In the genomic region with DNA sequence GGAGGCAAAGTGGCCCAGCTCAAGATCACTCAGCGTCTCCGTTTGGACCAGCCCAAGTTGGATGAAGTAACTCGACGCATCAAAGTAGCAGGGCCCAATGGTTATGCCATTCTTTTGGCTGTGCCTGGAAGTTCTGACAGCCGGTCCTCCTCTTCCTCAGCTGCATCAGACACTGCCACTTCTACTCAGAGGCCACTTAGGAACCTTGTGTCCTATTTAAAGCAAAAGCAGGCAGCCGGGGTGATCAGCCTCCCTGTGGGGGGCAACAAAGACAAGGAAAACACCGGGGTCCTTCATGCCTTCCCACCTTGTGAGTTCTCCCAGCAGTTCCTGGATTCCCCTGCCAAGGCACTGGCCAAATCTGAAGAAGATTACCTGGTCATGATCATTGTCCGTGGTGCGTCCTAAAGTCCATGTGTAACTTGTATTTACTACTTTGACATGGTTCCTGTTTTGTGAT, we compare ENCODE assay signal across 12 cellular contexts. TPM values are rescaled to one million over a fixed set of nuclear protein-coding genes. Genes with fewer than 3 reads are reported as not detected.
DNase-seq lines count a peak whose midpoint lies in the region; ATAC-seq and TF ChIP-seq lines count a peak whose summit lies in the region.
"Had no signal": no experiment of that assay in that cellular context is flagged by ENCODE, and none has a peak within 500 bp of the region (broad histone marks: within the 10 kb centered on the region; RNA-seq: fewer than 3 reads in every experiment).

No MANE protein-coding gene starts in this region.

- peak overlapping the region; percentile 57 to 99 (median 98); a peak in 20 of 22 replicates for H3K9ac ChIP-seq in BLaER1 treated with 17β-estradiol and CSF1 and Interleukin-3, amounts not matched to agents 10 nM and 100 nM
- H3K9ac ChIP-seq: parathyroid adenoma had no signal

- WGBS in tibial nerve, 2 donors = 67% methylated on average over 9 of the region's 9 CpGs

- H3K27me3 Mint-ChIP-seq in mesothelial cell of epicardium (ENCODE audit: low read depth) = no peaks in the 10 kb centered on the region

- peaks cover 53 to 74% (median 69%) of the 10 kb centered on the region in 10 experiments for H3K4me1 ChIP-seq in BLaER1 treated with 17β-estradiol and CSF1 and Interleukin-3, amounts not matched to agents 10 nM and 100 nM
- H3K4me1 ChIP-seq in tibial nerve = peaks cover 0 to 75% (median 50%) of the 10 kb centered on the region in 4 donors

- H3K4me3 Mint-ChIP-seq in mesothelial cell of epicardium = peak overlapping the region; percentile 45

- ATAC-seq in GM19023 (IDR thresholded peaks at IDR 0.05; ENCODE audit: unreplicated experiment) = no peak

- H3K36me3 Mint-ChIP-seq in mesothelial cell of epicardium = peaks cover 16% of the 10 kb centered on the region

- H3K9me3 ChIP-seq in BLaER1 treated with 17β-estradiol and CSF1 and Interleukin-3, amounts not matched to agents 10 nM and 100 nM (replicated peaks in 1 of 11) = no peaks in the 10 kb centered on the region
- H3K9me3 ChIP-seq in tibial nerve = no peaks in the 10 kb centered on the region

- peak overlapping the region; percentile 78 to 97 (median 95) for H3K4me2 ChIP-seq in BLaER1 treated with 17β-estradiol and CSF1 and Interleukin-3, amounts not matched to agents 10 nM and 100 nM

- H3K27me3 ChIP-seq in BLaER1 treated with 17β-estradiol and CSF1 and Interleukin-3, amounts not matched to agents 10 nM and 100 nM = no peaks in the 10 kb centered on the region
- H3K27me3 ChIP-seq in brain microvascular endothelial cell (replicated peaks) (no peaks in the 10 kb centered on the region), tibial nerve (no peaks in the 10 kb centered on the region)

- no peak for DNase-seq in HFF-Myc (ENCODE audit: extremely low read depth, low read depth)
- DNase-seq in brain microvascular endothelial cell = no peak
- DNase-seq in mesothelial cell of epicardium (ENCODE audit: low spot score in 2 of 2, unreplicated experiment in 2 of 2) = no peak
- DNase-seq in tibial nerve (ENCODE audit: low spot score in 2 of 2) = no peak
- no peak for DNase-seq in HUDEP-2 (lab: John Stamatoyannopoulos, UW; ENCODE audit: unreplicated experiment in 76 of 76)
- DNase-seq in middle frontal gyrus (ENCODE audit: extremely low spot score, low spot score) = no peak
- DNase-seq: activated naive CD4-positive, alpha-beta T cell treated with anti-CD3 and anti-CD28 coated beads, Interleukin-2, amount 50 U/mL, for 16 hours; GF-D8; NCI-H187 had no signal

- in situ Hi-C loops in brain microvascular endothelial cell (cut with HindIII; ENCODE audit: low pct_ligation_motif_present, low sequenced_read_pairs) = no loop called here

- no peak overlapping the region for H3K27ac Mint-ChIP-seq in mesothelial cell of epicardium

- TF ChIP-seq CTCF in HFF-Myc (IDR thresholded peaks at IDR 0.05; ENCODE audit: low read depth, low read length, missing control alignments) (no peak), brain microvascular endothelial cell (IDR thresholded peaks at IDR 0.05; ENCODE audit: low read depth, low read length, missing control alignments) (no peak), mesothelial cell of epicardium (IDR thresholded peaks at IDR 0.05; ENCODE audit: unreplicated experiment) (no peak), tibial nerve (IDR thresholded peaks at IDR 0.05) (no peak)

- no peaks in the 10 kb centered on the region for H3K9me3 Mint-ChIP-seq in mesothelial cell of epicardium

- peaks cover 70 to 74% (median 72%) of the 10 kb centered on the region in 11 experiments for H4K20me1 ChIP-seq in BLaER1 treated with 17β-estradiol and CSF1 and Interleukin-3, amounts not matched to agents 10 nM and 100 nM

- TF ChIP-seq POLR2A in tibial nerve (IDR thresholded peaks at IDR 0.05) = no peak

- peaks cover 64% of the 10 kb centered on the region for H3K4me1 Mint-ChIP-seq in mesothelial cell of epicardium

- TF ChIP-seq EP300 in tibial nerve (IDR thresholded peaks at IDR 0.05) = no peak

- peak overlapping the region; percentile 25 to 96 (median 86); a peak in 19 of 20 replicates for H3K4me3 ChIP-seq in BLaER1 treated with 17β-estradiol and CSF1 and Interleukin-3, amounts not matched to agents 10 nM and 100 nM
- H3K4me3 ChIP-seq in HFF-Myc (replicated peaks; ENCODE audit: low read depth, low read length) (peak overlapping the region; percentile 78), brain microvascular endothelial cell (ENCODE audit: low read depth, low read length) (peak overlapping the region; percentile 37), tibial nerve (no peak overlapping the region)

- H3K27ac ChIP-seq in BLaER1 treated with 17β-estradiol and CSF1 and Interleukin-3, amounts not matched to agents 10 nM and 100 nM = no peak overlapping the region
- H3K27ac ChIP-seq in brain microvascular endothelial cell = no peak overlapping the region
- H3K27ac ChIP-seq in tibial nerve = no peak overlapping the region
- H3K27ac ChIP-seq: parathyroid adenoma had no signal

- H3K36me3 ChIP-seq in BLaER1 treated with 17β-estradiol and CSF1 and Interleukin-3, amounts not matched to agents 10 nM and 100 nM = peaks cover 46 to 68% (median 66%) of the 10 kb centered on the region in 11 experiments
- H3K36me3 ChIP-seq in brain microvascular endothelial cell (replicated peaks) (peaks cover 21% of the 10 kb centered on the region), tibial nerve (peaks cover 0 to 26% (median 0%) of the 10 kb centered on the region in 3 donors)

RNA-seq across cellular contexts. Expression of a gene that starts 2.7 kb away (rescaled TPM):
- total RNA-seq in mesothelial cell of epicardium = 39.7 to 41.9 TPM (median 41.0 TPM) in 3 replicates
- 10 to 100 TPM; 40.9 to 49.0 (median 45.3) TPM for total RNA-seq in tibial nerve

RNA-seq across cellular contexts. Expression of a gene that starts 48.9 kb away (rescaled TPM):
- total RNA-seq in mesothelial cell of epicardium = 13.7 to 14.4 TPM (median 13.7 TPM) in 3 replicates
- total RNA-seq in tibial nerve = 10 to 100 TPM in 3 of 4 donors, 1 to 10 TPM in 1; 8.0 to 16.6 (median 15.1) TPM

Comparison
In these comparisons a context has a peak if more than half of its experiments do, and no peak if none do; other contexts are left out.
1. H3K4me3 ChIP-seq: peak in BLaER1 treated with 17β-estradiol and CSF1 and Interleukin-3, amounts not matched to agents 10 nM and 100 nM (10 of 10), HFF-Myc (single experiment) and brain microvascular endothelial cell (single experiment); none in tibial nerve (0 of 4).